Comparison of ENCODE assay signal across 10 cellular contexts in the genomic region with DNA sequence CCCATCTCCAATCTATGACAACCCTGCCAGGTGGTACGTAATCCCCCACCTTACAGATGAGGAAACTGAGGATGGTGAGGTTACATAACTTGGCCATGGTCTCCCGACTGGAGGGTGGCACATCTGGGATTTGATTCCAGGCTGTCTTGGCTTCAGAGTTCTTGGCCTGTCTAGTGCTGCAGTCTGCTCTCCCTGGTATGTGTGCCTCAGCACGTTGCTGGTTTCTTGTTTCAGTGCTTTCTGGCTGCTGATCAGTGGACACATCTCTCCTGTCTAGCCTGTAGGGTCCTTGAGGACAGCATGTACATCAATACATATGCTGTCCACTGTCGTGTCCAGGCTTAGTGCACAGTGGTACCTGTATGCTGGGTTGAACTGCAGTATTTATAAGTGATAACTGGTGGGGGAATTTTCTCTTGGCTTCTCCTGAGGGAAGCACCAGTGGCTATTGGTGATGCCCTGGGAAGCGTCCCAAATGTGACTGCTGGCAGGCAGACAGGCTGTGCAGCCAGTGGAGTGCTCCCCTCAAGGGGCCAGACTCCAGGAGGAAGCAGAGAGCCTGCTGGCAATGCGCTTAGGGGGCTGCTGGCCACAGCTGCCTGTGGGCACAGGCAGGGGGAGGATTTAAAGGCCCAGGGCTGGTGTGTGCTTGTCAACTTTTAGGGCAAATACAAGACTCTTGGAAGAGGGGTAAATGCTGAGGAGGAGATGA. TPM values are rescaled to one million over a fixed set of nuclear protein-coding genes. Genes with fewer than 3 reads are reported as not detected.
DNase-seq lines count a peak whose midpoint lies in the region; ATAC-seq lines count a peak whose summit lies in the region.
"Had no signal": no experiment of that assay in that cellular context is flagged by ENCODE, and none has a peak within 500 bp of the region (broad histone marks: within the 10 kb centered on the region; RNA-seq: fewer than 3 reads in every experiment).

No MANE protein-coding gene starts in this region.

- H3K4me3 Mint-ChIP-seq in effector memory CD8-positive, alpha-beta T cell: peak overlapping the region in 1 of 2 donors; percentile 21

- H4K20me1 ChIP-seq in BLaER1 treated with 17β-estradiol and CSF1 and Interleukin-3, amounts not matched to agents 10 nM and 100 nM: peaks cover 42 to 99% (median 78%) of the 10 kb centered on the region in 11 experiments

- peaks cover 27 to 31% of the 10 kb centered on the region in 2 donors for H3K4me1 Mint-ChIP-seq in effector memory CD8-positive, alpha-beta T cell (ENCODE audit: low read depth in 2 of 2)

- peak overlapping the region; percentile 30 to 88 for H3K27ac Mint-ChIP-seq in effector memory CD8-positive, alpha-beta T cell

- no peak for ATAC-seq in effector memory CD8-positive, alpha-beta T cell (replicated peaks)
- no peak for ATAC-seq in left colon
- ATAC-seq in GM18873 (IDR thresholded peaks at IDR 0.05; ENCODE audit: low FRiP score, unreplicated experiment): no peak
- ATAC-seq in GM18907 (IDR thresholded peaks at IDR 0.05; ENCODE audit: unreplicated experiment): no peak

- DNase-seq in NCI-H2029 treated with DMSO at 0.1 percent for 48 hours (lab: John Stamatoyannopoulos, UW) (peak; percentile 27), nucleus accumbens (lab: John Stamatoyannopoulos, UW) (peak in 48 of 56 donors; percentile 26 to 80 (median 56)), NOMO-1 treated with DMSO at 0.1 percent for 48 hours (lab: John Stamatoyannopoulos, UW; ENCODE audit: unreplicated experiment) (no peak), left colon (no peak)
- DNase-seq in effector memory CD8-positive, alpha-beta T cell: no peak
- DNase-seq: H7, Kasumi-1 had no signal

- peaks cover 35 to 53% (median 42%) of the 10 kb centered on the region in 10 experiments for H3K4me1 ChIP-seq in BLaER1 treated with 17β-estradiol and CSF1 and Interleukin-3, amounts not matched to agents 10 nM and 100 nM

- H3K27me3 ChIP-seq in BLaER1 treated with 17β-estradiol and CSF1 and Interleukin-3, amounts not matched to agents 10 nM and 100 nM: no peaks in the 10 kb centered on the region

- H3K4me2 ChIP-seq in BLaER1 treated with 17β-estradiol and CSF1 and Interleukin-3, amounts not matched to agents 10 nM and 100 nM: peak overlapping the region in 5 of 11 experiments; percentile 4 to 47 (median 31); a peak in 7 of 22 replicates

- H3K9me3 ChIP-seq in BLaER1 treated with 17β-estradiol and CSF1 and Interleukin-3, amounts not matched to agents 10 nM and 100 nM (replicated peaks in 1 of 11): no peaks in the 10 kb centered on the region

- H3K27ac ChIP-seq in BLaER1 treated with 17β-estradiol and CSF1 and Interleukin-3, amounts not matched to agents 10 nM and 100 nM: peak overlapping the region in 6 of 11 experiments; percentile 16 to 62 (median 40); a peak in 8 of 22 replicates

- H3K36me3 Mint-ChIP-seq in effector memory CD8-positive, alpha-beta T cell (ENCODE audit: insufficient read depth): no peaks in the 10 kb centered on the region

- intact Hi-C loops in left colon (cut with DNase I, micrococcal nuclease): no loop called here

- H3K27me3 Mint-ChIP-seq in effector memory CD8-positive, alpha-beta T cell: no peaks in the 10 kb centered on the region

- H3K9me3 Mint-ChIP-seq in effector memory CD8-positive, alpha-beta T cell: no peaks in the 10 kb centered on the region

- peak overlapping the region in 7 of 11 experiments; percentile 6 to 63 (median 47); a peak in 11 of 22 replicates for H3K9ac ChIP-seq in BLaER1 treated with 17β-estradiol and CSF1 and Interleukin-3, amounts not matched to agents 10 nM and 100 nM

- H3K4me3 ChIP-seq in BLaER1 treated with 17β-estradiol and CSF1 and Interleukin-3, amounts not matched to agents 10 nM and 100 nM: no peak overlapping the region

- peaks cover 18 to 84% (median 62%) of the 10 kb centered on the region in 11 experiments for H3K36me3 ChIP-seq in BLaER1 treated with 17β-estradiol and CSF1 and Interleukin-3, amounts not matched to agents 10 nM and 100 nM

RNA-seq across cellular contexts. Expression of a gene that starts 14.4 kb away (rescaled TPM):
- total RNA-seq in left colon: 1 to 10 TPM in 1 of 2 donors, under 1 TPM in 1; 0.89 to 1.9 TPM

RNA-seq across cellular contexts. Expression of a gene that starts 19.4 kb away (rescaled TPM):
- total RNA-seq in left colon: 100 to 1,000 TPM; 114 to 164 TPM

RNA-seq across cellular contexts. Expression of a gene that starts 24.2 kb away (rescaled TPM):
- 10 to 100 TPM; 31.7 to 36.6 TPM for total RNA-seq in left colon

RNA-seq across cellular contexts. Expression of a gene that starts 26.6 kb away (rescaled TPM):
- 1 to 10 TPM; 2.3 to 5.0 TPM for total RNA-seq in left colon

RNA-seq across cellular contexts. Expression of a gene that starts 32.6 kb away (rescaled TPM):
- under 1 TPM in 1 of 2 donors, not detected in 1; 0.67 TPM for total RNA-seq in left colon

Comparison
In these comparisons a context has a peak if more than half of its experiments do, and no peak if none do; other contexts are left out.
1. DNase-seq: peak in NCI-H2029 treated with DMSO at 0.1 percent for 48 hours (single experiment) and nucleus accumbens (48 of 56); none in effector memory CD8-positive, alpha-beta T cell (0 of 3), NOMO-1 treated with DMSO at 0.1 percent for 48 hours (single experiment) and left colon (0 of 2).